1 cellular context compared by ENCODE assay signal in the genomic region with DNA sequence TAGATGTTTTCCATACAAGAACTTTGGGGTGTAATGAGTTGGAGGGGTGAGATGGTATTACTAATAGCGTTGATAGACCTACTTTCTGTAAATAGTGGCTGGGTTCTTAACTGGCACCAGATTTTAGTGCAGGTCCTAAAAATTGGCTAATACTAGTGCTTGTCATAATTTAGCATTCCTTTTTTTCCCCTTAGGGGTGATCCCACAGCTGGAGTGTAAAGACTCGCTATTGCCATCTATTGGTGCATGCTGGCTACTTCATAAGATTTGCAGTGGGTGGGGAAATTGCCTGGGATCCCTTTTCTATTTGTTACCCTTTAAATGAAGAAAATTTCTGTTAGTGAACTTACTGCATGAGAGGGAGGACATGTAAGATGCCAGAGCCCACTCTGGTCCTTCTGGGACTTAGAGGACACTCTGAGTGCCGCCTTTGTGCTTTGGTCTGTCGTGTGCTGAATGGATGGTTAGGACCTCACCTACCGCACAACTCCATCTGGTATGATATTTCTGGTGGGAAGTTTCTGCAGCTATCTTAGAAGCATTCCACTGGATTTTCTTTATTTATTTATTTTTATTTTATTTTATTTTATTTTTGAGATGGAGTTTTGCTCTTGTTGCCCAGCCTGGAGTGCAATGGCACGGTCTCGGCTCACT.
TF ChIP-seq lines count a peak whose summit lies in the region.

No MANE protein-coding gene starts in this region.

TF ChIP-seq in WTC11, 78 proteins besides CTCF, POLR2A, EP300 and RAD21 (continued from another document):
- no peak for TF ChIP-seq ATF6 (CRISPR knock-in tag; IDR thresholded peaks at IDR 0.05)
- TF ChIP-seq, protein P1, sequence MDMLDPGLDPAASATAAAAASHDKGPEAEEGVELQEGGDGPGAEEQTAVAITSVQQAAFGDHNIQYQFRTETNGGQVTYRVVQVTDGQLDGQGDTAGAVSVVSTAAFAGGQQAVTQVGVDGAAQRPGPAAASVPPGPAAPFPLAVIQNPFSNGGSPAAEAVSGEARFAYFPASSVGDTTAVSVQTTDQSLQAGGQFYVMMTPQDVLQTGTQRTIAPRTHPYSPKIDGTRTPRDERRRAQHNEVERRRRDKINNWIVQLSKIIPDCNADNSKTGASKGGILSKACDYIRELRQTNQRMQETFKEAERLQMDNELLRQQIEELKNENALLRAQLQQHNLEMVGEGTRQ (CRISPR knock-in tag; IDR thresholded peaks at IDR 0.05) = no peak
